In genomic region chr12:123150804-123151678, GRCh38 we compare ENCODE assay signal across 8 cellular contexts. TPM values are rescaled to one million over a fixed set of nuclear protein-coding genes. Genes with fewer than 3 reads are reported as not detected.
DNase-seq lines count a peak whose midpoint lies in the region; ATAC-seq lines count a peak whose summit lies in the region.

Gene PITPNM2, minus strand, starts transcription at chr12:123151090. Its CDS starts 116,500 bp downstream, at chr12:123034590.

- peak within 1 kb of the TSS; percentile 54 for H3K27ac Mint-ChIP-seq in activated CD4-positive, alpha-beta memory T cell treated with anti-CD3 and anti-CD28 coated beads, Interleukin-2, amount 10 ng/mL, durations not matched to agents 7 days and 5 days
- peak within 1 kb of the TSS; percentile 43 for H3K27ac Mint-ChIP-seq in memory B cell

- POLR2A ChIA-PET in activated CD4-positive, alpha-beta memory T cell treated with anti-CD3 and anti-CD28 coated beads, Interleukin-2, amount 10 ng/mL, durations not matched to agents 7 days and 5 days (lab: Charles Lee) = interaction anchor here (0.8 to 4.5 kb wide), 9 partner anchors 44 to 176 kb away, joined by 3 to 21 read pairs (median 4); partner anchors contain the start of genes ARL6IP4 and OGFOD2

- H3K9me3 Mint-ChIP-seq in activated CD4-positive, alpha-beta memory T cell treated with anti-CD3 and anti-CD28 coated beads, Interleukin-2, amount 10 ng/mL, durations not matched to agents 7 days and 5 days = no peaks in the 10 kb centered on the region
- H3K9me3 Mint-ChIP-seq in memory B cell = no peaks in the 10 kb centered on the region

- H3K4me3 ChIP-seq in GM08714 (ENCODE audit: low read length) = peak within 1 kb of the TSS; percentile 59; the same call in 1 of the 2 replicates

- peak; percentile 58 for DNase-seq in NCI-H510A (lab: John Stamatoyannopoulos, UW)
- peak; percentile 64 for DNase-seq in activated CD4-positive, alpha-beta memory T cell treated with anti-CD3 and anti-CD28 coated beads, Interleukin-2, amount 10 ng/mL, durations not matched to agents 7 days and 5 days
- peak; percentile 29 for DNase-seq in effector CD8-positive, alpha-beta T cell (lab: John Stamatoyannopoulos, UW)
- DNase-seq in memory B cell (ENCODE audit: low spot score in 2 of 2) = peak; percentile 46 to 59
- peak; percentile 25 to 37 for DNase-seq in stimulated activated CD8-positive, alpha-beta memory T cell treated with anti-CD3 and anti-CD28 coated beads, Interleukin-4, amount 100 ng/mL, for 1 hour (ENCODE audit: low read depth in 2 of 2, low spot score in 1 of 2)
- no peak for DNase-seq in NCI-H1694 treated with DMSO at 0.1 percent for 48 hours (lab: John Stamatoyannopoulos, UW)

- peaks cover 16% of the 10 kb centered on the region for H3K4me1 Mint-ChIP-seq in activated CD4-positive, alpha-beta memory T cell treated with anti-CD3 and anti-CD28 coated beads, Interleukin-2, amount 10 ng/mL, durations not matched to agents 7 days and 5 days
- H3K4me1 Mint-ChIP-seq in memory B cell = peaks cover 23% of the 10 kb centered on the region

- ATAC-seq in HG02623 (IDR thresholded peaks at IDR 0.05; ENCODE audit: unreplicated experiment) = peak; percentile 61
- ATAC-seq in memory B cell (ENCODE audit: low read depth) = peak; percentile 90

- CTCF ChIA-PET in activated CD4-positive, alpha-beta memory T cell treated with anti-CD3 and anti-CD28 coated beads, Interleukin-2, amount 10 ng/mL, durations not matched to agents 7 days and 5 days (lab: Charles Lee) = interaction anchor here (0.9 to 4.1 kb wide), 5 partner anchors 44 to 431 kb away, joined by 3 to 17 read pairs (median 6); no protein-coding TSS in a partner anchor

- peaks cover 22% of the 10 kb centered on the region for H3K27me3 Mint-ChIP-seq in activated CD4-positive, alpha-beta memory T cell treated with anti-CD3 and anti-CD28 coated beads, Interleukin-2, amount 10 ng/mL, durations not matched to agents 7 days and 5 days
- no peaks in the 10 kb centered on the region for H3K27me3 Mint-ChIP-seq in memory B cell

- peaks cover 15% of the 10 kb centered on the region for H3K36me3 Mint-ChIP-seq in activated CD4-positive, alpha-beta memory T cell treated with anti-CD3 and anti-CD28 coated beads, Interleukin-2, amount 10 ng/mL, durations not matched to agents 7 days and 5 days (ENCODE audit: low read depth)
- no peaks in the 10 kb centered on the region for H3K36me3 Mint-ChIP-seq in memory B cell

- peak within 1 kb of the TSS; percentile 74 for H3K4me3 Mint-ChIP-seq in activated CD4-positive, alpha-beta memory T cell treated with anti-CD3 and anti-CD28 coated beads, Interleukin-2, amount 10 ng/mL, durations not matched to agents 7 days and 5 days
- H3K4me3 Mint-ChIP-seq in memory B cell = peak within 1 kb of the TSS; percentile 78

RNA-seq across cellular contexts. Expression of gene PITPNM2, which starts in this region (rescaled TPM):
- 1 to 10 TPM; 8.1 to 9.3 TPM for total RNA-seq in activated CD4-positive, alpha-beta memory T cell treated with anti-CD3 and anti-CD28 coated beads, Interleukin-2, amount 10 ng/mL, durations not matched to agents 7 days and 5 days
